In genomic region chr11:121650520-121651266, GRCh38 we compare ENCODE assay signal across 14 cellular contexts.
DNase-seq lines count a peak whose midpoint lies in the region; ATAC-seq and TF ChIP-seq lines count a peak whose summit lies in the region.
"Had no signal": no experiment of that assay in that cellular context is flagged by ENCODE, and none has a peak within 500 bp of the region (broad histone marks: within the 10 kb centered on the region; RNA-seq: fewer than 3 reads in every experiment).

No MANE protein-coding gene starts in this region.

- H3K4me3 Mint-ChIP-seq in activated CD4-positive, alpha-beta T cell treated with anti-CD3 and anti-CD28 coated beads, Interleukin-2, amount 10 ng/mL, durations not matched to agents 24 days and 14 days: peak overlapping the region; percentile 43
- H3K4me3 Mint-ChIP-seq in activated CD4-positive, alpha-beta memory T cell treated with anti-CD3 and anti-CD28 coated beads for 36 hours: peak overlapping the region; percentile 21
- peak overlapping the region in 8 of 10 donors; percentile 46 to 82 (median 74) for H3K4me3 Mint-ChIP-seq in naive thymus-derived CD8-positive, alpha-beta T cell

- no peak overlapping the region for H3K27ac ChIP-seq in foreskin keratinocyte
- H3K27ac ChIP-seq: pancreas, testis had no signal

- no peaks in the 10 kb centered on the region for H3K36me3 Mint-ChIP-seq in activated CD4-positive, alpha-beta T cell treated with anti-CD3 and anti-CD28 coated beads, Interleukin-2, amount 10 ng/mL, durations not matched to agents 24 days and 14 days (ENCODE audit: low read depth)
- H3K36me3 Mint-ChIP-seq in activated CD4-positive, alpha-beta memory T cell treated with anti-CD3 and anti-CD28 coated beads for 36 hours: no peaks in the 10 kb centered on the region
- H3K36me3 Mint-ChIP-seq in naive thymus-derived CD8-positive, alpha-beta T cell: peaks cover 0 to 5% (median 0%) of the 10 kb centered on the region in 3 donors

- no peaks in the 10 kb centered on the region for H3K27me3 ChIP-seq in foreskin keratinocyte
- H3K27me3 ChIP-seq: pancreas, testis had no signal

- POLR2A ChIA-PET in activated CD4-positive, alpha-beta memory T cell treated with anti-CD3 and anti-CD28 coated beads for 36 hours (lab: Charles Lee): no interaction called here
- POLR2A ChIA-PET in naive thymus-derived CD8-positive, alpha-beta T cell (lab: Charles Lee): no interaction called here

- H3K4me1 ChIP-seq in foreskin keratinocyte: no peaks in the 10 kb centered on the region

- H3K27me3 Mint-ChIP-seq in activated CD4-positive, alpha-beta T cell treated with anti-CD3 and anti-CD28 coated beads, Interleukin-2, amount 10 ng/mL, durations not matched to agents 24 days and 14 days: peaks cover 16% of the 10 kb centered on the region
- H3K27me3 Mint-ChIP-seq in activated CD4-positive, alpha-beta memory T cell treated with anti-CD3 and anti-CD28 coated beads for 36 hours: no peaks in the 10 kb centered on the region
- no peaks in the 10 kb centered on the region for H3K27me3 Mint-ChIP-seq in naive thymus-derived CD8-positive, alpha-beta T cell

- H3K9me3 Mint-ChIP-seq in activated CD4-positive, alpha-beta T cell treated with anti-CD3 and anti-CD28 coated beads, Interleukin-2, amount 10 ng/mL, durations not matched to agents 24 days and 14 days: no peaks in the 10 kb centered on the region
- no peaks in the 10 kb centered on the region for H3K9me3 Mint-ChIP-seq in activated CD4-positive, alpha-beta memory T cell treated with anti-CD3 and anti-CD28 coated beads for 36 hours
- H3K9me3 Mint-ChIP-seq in naive thymus-derived CD8-positive, alpha-beta T cell: no peaks in the 10 kb centered on the region

- peak overlapping the region; percentile 22 for H3K27ac Mint-ChIP-seq in activated CD4-positive, alpha-beta T cell treated with anti-CD3 and anti-CD28 coated beads, Interleukin-2, amount 10 ng/mL, durations not matched to agents 24 days and 14 days
- peak overlapping the region; percentile 51 for H3K27ac Mint-ChIP-seq in activated CD4-positive, alpha-beta memory T cell treated with anti-CD3 and anti-CD28 coated beads for 36 hours
- peak overlapping the region in 9 of 10 donors; percentile 9 to 85 (median 69) for H3K27ac Mint-ChIP-seq in naive thymus-derived CD8-positive, alpha-beta T cell

- H3K4me1 Mint-ChIP-seq in activated CD4-positive, alpha-beta T cell treated with anti-CD3 and anti-CD28 coated beads, Interleukin-2, amount 10 ng/mL, durations not matched to agents 24 days and 14 days: peaks cover 22% of the 10 kb centered on the region
- peaks cover 29% of the 10 kb centered on the region for H3K4me1 Mint-ChIP-seq in activated CD4-positive, alpha-beta memory T cell treated with anti-CD3 and anti-CD28 coated beads for 36 hours (ENCODE audit: low read depth)
- H3K4me1 Mint-ChIP-seq in naive thymus-derived CD8-positive, alpha-beta T cell: peaks cover 22 to 36% (median 33%) of the 10 kb centered on the region in 4 donors

- ATAC-seq in GM21786 (IDR thresholded peaks at IDR 0.05; ENCODE audit: unreplicated experiment) (peak; percentile 35), foreskin keratinocyte (no peak), SK-N-SH treated with all-trans-retinoic acid at 6 μM for 48 hours (no peak)
- no peak for ATAC-seq in naive thymus-derived CD8-positive, alpha-beta T cell

- CTCF ChIA-PET in activated CD4-positive, alpha-beta memory T cell treated with anti-CD3 and anti-CD28 coated beads for 36 hours (lab: Charles Lee): no interaction called here

- DNase-seq in activated CD4-positive, alpha-beta T cell treated with anti-CD3 and anti-CD28 coated beads, Interleukin-2, amount 10 ng/mL, durations not matched to agents 24 days and 14 days: no peak
- DNase-seq in activated CD4-positive, alpha-beta T cell treated with anti-CD3 and anti-CD28 coated beads for 4 hours: no peak
- DNase-seq in activated CD4-positive, alpha-beta memory T cell treated with anti-CD3 and anti-CD28 coated beads for 36 hours: peak; percentile 50
- no peak for DNase-seq in naive thymus-derived CD8-positive, alpha-beta T cell
- DNase-seq in NAMALWA (ENCODE audit: low spot score) (no peak), foreskin keratinocyte (no peak)
- DNase-seq: amniotic stem cell, Caco-2, glutamatergic neuron, kidney, pancreas, testis had no signal

- TF ChIP-seq CTCF in foreskin keratinocyte (conservative IDR thresholded peaks at IDR 0.05): no peak

- intact Hi-C loops in activated CD4-positive, alpha-beta T cell treated with anti-CD3 and anti-CD28 coated beads, Interleukin-2, amount 10 ng/mL, durations not matched to agents 24 days and 14 days (cut with micrococcal nuclease): no loop called here
- intact Hi-C loops in activated CD4-positive, alpha-beta memory T cell treated with anti-CD3 and anti-CD28 coated beads for 36 hours (cut with micrococcal nuclease): loop anchor here (1.0 to 10.0 kb wide), 4 partner anchors 323 to 454 kb away; partner anchors contain the start of gene SC5D

TF ChIP-seq in SK-N-SH treated with all-trans-retinoic acid at 6 μM for 48 hours, 23 proteins besides CTCF, POLR2A, EP300 and RAD21:
- TF ChIP-seq ZNF8 (CRISPR knock-in tag; IDR thresholded peaks at IDR 0.05) (no peak), ZC3H10 (CRISPR knock-in tag; IDR thresholded peaks at IDR 0.05) (no peak), ZFP3 (CRISPR knock-in tag; IDR thresholded peaks at IDR 0.05) (no peak), ESRRG (CRISPR knock-in tag; IDR thresholded peaks at IDR 0.05) (no peak), PPARA (CRISPR knock-in tag; IDR thresholded peaks at IDR 0.05; ENCODE audit: borderline replicate concordance) (no peak), CSRNP3 (CRISPR knock-in tag; IDR thresholded peaks at IDR 0.05) (no peak), ARNTL (CRISPR knock-in tag; IDR thresholded peaks at IDR 0.05; ENCODE audit: borderline replicate concordance, low read depth) (no peak), TCF4 (CRISPR knock-in tag; IDR thresholded peaks at IDR 0.05; ENCODE audit: borderline replicate concordance) (no peak), BACH2 (CRISPR knock-in tag; IDR thresholded peaks at IDR 0.05; ENCODE audit: borderline replicate concordance) (no peak), SNAI2 (CRISPR knock-in tag; IDR thresholded peaks at IDR 0.05) (no peak), RARB (CRISPR knock-in tag; IDR thresholded peaks at IDR 0.05) (no peak), POU6F1 (CRISPR knock-in tag; IDR thresholded peaks at IDR 0.05; ENCODE audit: borderline replicate concordance, low read depth) (no peak), ZFP30 (CRISPR knock-in tag; IDR thresholded peaks at IDR 0.05) (no peak), CREB5 (CRISPR knock-in tag; IDR thresholded peaks at IDR 0.05; ENCODE audit: low read depth) (no peak), ISL1 (CRISPR knock-in tag; IDR thresholded peaks at IDR 0.05) (no peak), ZNF70 (CRISPR knock-in tag; IDR thresholded peaks at IDR 0.05) (no peak), GLIS3 (CRISPR knock-in tag; IDR thresholded peaks at IDR 0.05) (no peak), TOX (CRISPR knock-in tag; IDR thresholded peaks at IDR 0.05; ENCODE audit: borderline replicate concordance) (no peak), ZNF565 (CRISPR knock-in tag; conservative IDR thresholded peaks at IDR 0.05; ENCODE audit: low read depth) (no peak), OSR1 (CRISPR knock-in tag; IDR thresholded peaks at IDR 0.05) (no peak)
TF ChIP-seq in SK-N-SH treated with all-trans-retinoic acid at 6 μM for 48 hours: peak in this region for 0.

Comparison
In these comparisons a context has a peak if more than half of its experiments do, and no peak if none do; other contexts are left out.
1. H3K4me3 Mint-ChIP-seq: peak in every context shown above with its lines; median percentile 74 in naive thymus-derived CD8-positive, alpha-beta T cell; 43 in activated CD4-positive, alpha-beta T cell treated with anti-CD3 and anti-CD28 coated beads, Interleukin-2, amount 10 ng/mL, durations not matched to agents 24 days and 14 days; 21 in activated CD4-positive, alpha-beta memory T cell treated with anti-CD3 and anti-CD28 coated beads for 36 hours.